1 cellular context compared by ENCODE assay signal in the genomic region with DNA sequence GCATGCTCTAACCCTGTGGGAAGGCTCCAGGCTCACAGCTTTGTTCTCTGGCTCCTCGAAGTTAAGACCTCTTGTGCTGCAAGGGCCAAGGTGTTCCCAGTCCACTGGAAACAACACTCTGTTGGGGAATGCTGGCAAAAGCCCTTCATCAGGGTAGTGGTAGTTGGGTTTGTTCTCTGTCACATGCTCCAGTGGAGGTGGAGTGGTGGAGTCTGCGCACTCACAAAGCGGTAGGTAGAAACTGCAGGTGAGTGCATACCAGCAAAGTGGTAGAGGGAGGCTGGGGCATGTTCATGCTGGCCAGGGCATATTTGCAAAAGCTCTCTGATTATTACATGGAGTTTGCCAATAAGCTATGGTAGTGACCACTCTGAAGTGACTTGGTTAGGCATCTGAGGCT.
TF ChIP-seq lines count a peak whose summit lies in the region.

No MANE protein-coding gene starts in this region.

TF ChIP-seq in GM23338, 12 proteins besides CTCF, POLR2A, EP300 and RAD21:
- no peak for TF ChIP-seq JUNB (IDR thresholded peaks at IDR 0.05; ENCODE audit: unreplicated experiment)
